In genomic region chr4:126071346-126072333, GRCh38 we compare ENCODE assay signal across 10 cellular contexts.
DNase-seq lines count a peak whose midpoint lies in the region; ATAC-seq and TF ChIP-seq lines count a peak whose summit lies in the region.
"Had no signal": no experiment of that assay in that cellular context is flagged by ENCODE, and none has a peak within 500 bp of the region (broad histone marks: within the 10 kb centered on the region; RNA-seq: fewer than 3 reads in every experiment).

No MANE protein-coding gene starts in this region.

- TF ChIP-seq POLR2A in erythroblast (IDR thresholded peaks at IDR 0.05; ENCODE audit: low read length) = no peak

- H3K4me1 ChIP-seq in adipocyte (ENCODE audit: control insufficient read depth, insufficient read depth, low read length) (peaks cover 10% of the 10 kb centered on the region), right cardiac atrium (ENCODE audit: control insufficient read depth, insufficient read depth, low read length) (no peaks in the 10 kb centered on the region), aorta (ENCODE audit: control insufficient read depth in 1 of 2, insufficient read depth in 2 of 2, low read length in 2 of 2) (no peaks in the 10 kb centered on the region)

- DNase-seq in NCI-H748 (lab: John Stamatoyannopoulos, UW; ENCODE audit: unreplicated experiment) (peak; percentile 19), NCI-H748 treated with DMSO at 0.1 percent for 48 hours (lab: John Stamatoyannopoulos, UW) (no peak), adipocyte (ENCODE audit: low read depth) (peak; percentile 89), right cardiac atrium (peak in 2 of 3 donors; percentile 22 to 47), aorta (no peak), erythroblast (lab: John Stamatoyannopoulos, UW) (no peak)
- no peak for DNase-seq in activated T-cell treated with anti-CD3 and anti-CD28 coated beads, Interleukin-2, amount 50 U/mL, for 1 hour
- DNase-seq in activated effector memory CD4-positive, alpha-beta T cell treated with Interleukin-2 at 50 U/mL for 16 hours = no peak
- DNase-seq: activated naive CD8-positive, alpha-beta T cell treated with anti-CD3 and anti-CD28 coated beads, Interleukin-2, amount 10 ng/mL, durations not matched to agents 7 days and 5 days; left colon had no signal

- no peak overlapping the region for H3K9ac ChIP-seq in adipocyte (ENCODE audit: low read length)

- no peaks in the 10 kb centered on the region for H3K9me3 ChIP-seq in adipocyte (ENCODE audit: control insufficient read depth, low read length)
- H3K9me3 ChIP-seq in right cardiac atrium (ENCODE audit: control insufficient read depth, low read length) = no peaks in the 10 kb centered on the region
- no peaks in the 10 kb centered on the region for H3K9me3 ChIP-seq in aorta (ENCODE audit: control insufficient read depth, low read length)

- WGBS in right cardiac atrium = 21% methylated on average over 4 of the region's 4 CpGs
- 7 to 8% methylated on average over 4 of the region's 4 CpGs for WGBS in aorta, 2 donors

- H3K27ac ChIP-seq in right cardiac atrium (ENCODE audit: low read length) (no peak overlapping the region), aorta (ENCODE audit: low read depth in 1 of 2, low read length in 2 of 2) (no peak overlapping the region)

- intact Hi-C loops in right cardiac atrium (cut with DNase I) (no loop called here), aorta (cut with DNase I) (no loop called here)

- H3K4me3 ChIP-seq in adipocyte (ENCODE audit: low read length) = no peak overlapping the region
- no peak overlapping the region for H3K4me3 ChIP-seq in right cardiac atrium (ENCODE audit: low read length)
- no peak overlapping the region for H3K4me3 ChIP-seq in aorta (ENCODE audit: low read length in 2 of 2)

- H3K36me3 ChIP-seq in adipocyte (ENCODE audit: control insufficient read depth, insufficient read depth, low read length, severe bottlenecking) (no peaks in the 10 kb centered on the region), aorta (ENCODE audit: control insufficient read depth in 1 of 2, insufficient read depth in 2 of 2, low read length in 1 of 2) (no peaks in the 10 kb centered on the region)

- ATAC-seq in right cardiac atrium (peak; percentile 89 to 92), aorta (ENCODE audit: low FRiP score) (peak; percentile 60)
- ATAC-seq: left colon had no signal

- H3K27me3 ChIP-seq in adipocyte (replicated peaks; ENCODE audit: control insufficient read depth, insufficient read depth, low read length) (no peaks in the 10 kb centered on the region), right cardiac atrium (ENCODE audit: control insufficient read depth, insufficient read depth) (no peaks in the 10 kb centered on the region), aorta (ENCODE audit: control insufficient read depth in 1 of 2, insufficient read depth in 2 of 2, low read length in 1 of 2) (no peaks in the 10 kb centered on the region)

Comparison
In these comparisons a context has a peak if more than half of its experiments do, and no peak if none do; other contexts are left out.
1. DNase-seq: peak in NCI-H748 (single experiment), adipocyte (single experiment) and right cardiac atrium (2 of 3); none in NCI-H748 treated with DMSO at 0.1 percent for 48 hours (single experiment), aorta (0 of 2), activated T-cell treated with anti-CD3 and anti-CD28 coated beads, Interleukin-2, amount 50 U/mL, for 1 hour (single experiment), erythroblast (0 of 2) and activated effector memory CD4-positive, alpha-beta T cell treated with Interleukin-2 at 50 U/mL for 16 hours (single experiment).